ENCODE assay signal across 33 cellular contexts in genomic region chrX:45143455-45143854, GRCh38. TPM values are rescaled to one million over a fixed set of nuclear protein-coding genes. Genes with fewer than 3 reads are reported as not detected.
DNase-seq lines count a peak whose midpoint lies in the region; ATAC-seq and FAIRE-seq lines count a peak whose summit lies in the region.
"Had no signal": no experiment of that assay in that cellular context is flagged by ENCODE, and none has a peak within 500 bp of the region (broad histone marks: within the 10 kb centered on the region; RNA-seq: fewer than 3 reads in every experiment).

No MANE protein-coding gene starts in this region.

- peak; percentile 1 for DNase-seq in A172 (ENCODE audit: low spot score)
- DNase-seq in SK-MEL-5 (ENCODE audit: low read depth, low spot score) = peak; percentile 85
- peak in 1 of 2 donors; percentile 37 for DNase-seq in frontal cortex (ENCODE audit: low spot score in 2 of 2)
- peak in 49 of 56 donors; percentile 0 to 85 (median 48) for DNase-seq in nucleus accumbens (lab: John Stamatoyannopoulos, UW)
- DNase-seq in GOT3 (lab: John Stamatoyannopoulos, UW) = no peak
- DNase-seq: 8988T; activated CD4-positive, alpha-beta T cell treated with anti-CD3 and anti-CD28 coated beads, Interleukin-2, amount 50 U/mL, for 48 hours; activated CD4-positive, CD25-positive, alpha-beta regulatory T cell treated with anti-CD3 and anti-CD28 coated beads, Interleukin-2, amount 50 U/mL, for 72 hours; activated CD8-positive, alpha-beta memory T cell treated with anti-CD3 and anti-CD28 coated beads, Interleukin-2, amount 50 U/mL, for 4 hours; activated naive CD4-positive, alpha-beta T cell treated with Interleukin-2 at 50 U/mL for 16 hours; CD4-positive, CD25-positive, alpha-beta regulatory T cell; DND-41; GF-D8; H7; left ventricle myocardium inferior; mesendoderm; MG63; NCI-H1105 treated with DMSO at 0.1 percent for 48 hours; NCI-H1930; NCI-H524; PC-3; stimulated activated CD4-positive, alpha-beta T cell treated with anti-CD3 and anti-CD28 coated beads, Interleukin-15, amount 100 ng/mL, for 24 hours had no signal

- peak; percentile 98 for FAIRE-seq in frontal cortex (lab: Jason Lieb, UNC)
- FAIRE-seq: HTR-8/SVneo, islet of Langerhans, K562, urothelium cell line had no signal

- in situ Hi-C loops in SK-MEL-5 (cut with HindIII; ENCODE audit: low pct_unique_long_range_greater_than_20kb, low sequenced_read_pairs) = no loop called here

- ATAC-seq in GM21576 (IDR thresholded peaks at IDR 0.05; ENCODE audit: unreplicated experiment) = no peak
- no peak for ATAC-seq in HG02938 (IDR thresholded peaks at IDR 0.05; ENCODE audit: unreplicated experiment)
- ATAC-seq in GM21515 (IDR thresholded peaks at IDR 0.05; ENCODE audit: unreplicated experiment) = no peak
- ATAC-seq: K562; PC-3; Right ventricle myocardium inferior; stimulated activated effector memory CD8-positive, alpha-beta T cell treated with anti-CD3 and anti-CD28 coated beads, Interleukin-12 subunit alpha, Interleukin-12 subunit beta, amount 100 ng/mL, for 72 hours had no signal

RNA-seq across cellular contexts. Expression of gene DIPK2B, which starts 57.2 kb away (rescaled TPM):
- total RNA-seq in A172 (2014; rRNA removed; shearing (Covaris generic)) = not detected in 2 replicates
- not detected in 2 replicates for total RNA-seq in SK-MEL-5 (2014; rRNA removed; shearing (Covaris generic))
- not detected in 2 replicates for polyA plus RNA-seq in SK-MEL-5 (2015; cell fraction: cytosol; rRNA removed)
- polyA plus RNA-seq in SK-MEL-5 (2015; cell fraction: nucleus; rRNA removed) = not detected in 2 replicates
- 1.6 TPM for total RNA-seq in frontal cortex
- total RNA-seq: CD4-positive, CD25-positive, alpha-beta regulatory T cell; fibroblast of lung; H7; K562; myocyte had no signal
- polyA plus RNA-seq: CD4-positive, CD25-positive, alpha-beta regulatory T cell; fibroblast of lung; K562 had no signal
